In genomic region chr14:24481622-24482324, GRCh38 we compare ENCODE assay signal across 8 cellular contexts. TPM values are rescaled to one million over a fixed set of nuclear protein-coding genes. Genes with fewer than 3 reads are reported as not detected.
DNase-seq lines count a peak whose midpoint lies in the region; ATAC-seq and TF ChIP-seq lines count a peak whose summit lies in the region.

No MANE protein-coding gene starts in this region.

- H3K27me3 Mint-ChIP-seq in progenitor cell of endocrine pancreas, result no peaks in the 10 kb centered on the region

- H3K9me3 Mint-ChIP-seq in progenitor cell of endocrine pancreas (ENCODE audit: low read depth), result no peaks in the 10 kb centered on the region

- DNase-seq in NCI-H1436 (lab: John Stamatoyannopoulos, UW) (peak; percentile 19), NCI-H1436 treated with DMSO at 0.1 percent for 48 hours (lab: John Stamatoyannopoulos, UW) (no peak), NAMALWA (ENCODE audit: low spot score) (peak; percentile 61), epithelial cell of proximal tubule (ENCODE audit: low read depth) (no peak), progenitor cell of endocrine pancreas (ENCODE audit: low spot score, unreplicated experiment) (peak; percentile 45)
- DNase-seq in activated CD4-positive, alpha-beta T cell treated with anti-CD3 and anti-CD28 coated beads, Interleukin-2, amount 50 U/mL, for 1 hour, result peak; percentile 45

- H3K36me3 Mint-ChIP-seq in progenitor cell of endocrine pancreas (ENCODE audit: insufficient read depth), result no peaks in the 10 kb centered on the region

- no peak overlapping the region for H3K4me3 Mint-ChIP-seq in progenitor cell of endocrine pancreas (ENCODE audit: low read depth)

- H3K4me1 Mint-ChIP-seq in progenitor cell of endocrine pancreas (ENCODE audit: low read depth), result no peaks in the 10 kb centered on the region

- ATAC-seq in GM21723 (IDR thresholded peaks at IDR 0.05; ENCODE audit: unreplicated experiment), result peak; percentile 73
- ATAC-seq in GM21447 (IDR thresholded peaks at IDR 0.05; ENCODE audit: unreplicated experiment), result no peak

- TF ChIP-seq CTCF in epithelial cell of proximal tubule (conservative IDR thresholded peaks at IDR 0.05; ENCODE audit: low read depth, low read length) (peak; percentile 72), progenitor cell of endocrine pancreas (IDR thresholded peaks at IDR 0.05; ENCODE audit: unreplicated experiment) (peak; percentile 59)

- no peak overlapping the region for H3K27ac Mint-ChIP-seq in progenitor cell of endocrine pancreas

- no peak overlapping the region for H3K4me3 ChIP-seq in epithelial cell of proximal tubule (ENCODE audit: low read depth, low read length)

RNA-seq across cellular contexts. Expression of gene CMA1, which starts 26.3 kb away (rescaled TPM):
- not detected in 2 replicates for total RNA-seq in epithelial cell of proximal tubule
- not detected in 2 replicates for total RNA-seq in progenitor cell of endocrine pancreas

RNA-seq across cellular contexts. Expression of gene SDR39U1, which starts 39.2 kb away (rescaled TPM):
- total RNA-seq in epithelial cell of proximal tubule, result 27.4 and 36.9 TPM in 2 replicates
- 68.1 and 68.2 TPM in 2 replicates for total RNA-seq in progenitor cell of endocrine pancreas

RNA-seq across cellular contexts. Expression of gene KHNYN, which starts 52.0 kb away (rescaled TPM):
- total RNA-seq in epithelial cell of proximal tubule (38.3 and 41.6 TPM in 2 replicates), progenitor cell of endocrine pancreas (74.3 and 77.4 TPM in 2 replicates)

RNA-seq across cellular contexts. Expression of gene CBLN3, which starts 52.3 kb away (rescaled TPM):
- 0.43 and 1.3 TPM in 2 replicates for total RNA-seq in epithelial cell of proximal tubule
- 1.5 and 1.9 TPM in 2 replicates for total RNA-seq in progenitor cell of endocrine pancreas

Comparison
In these comparisons a context has a peak if more than half of its experiments do, and no peak if none do; other contexts are left out.
1. DNase-seq: peak in NCI-H1436 (single experiment), NAMALWA (single experiment), activated CD4-positive, alpha-beta T cell treated with anti-CD3 and anti-CD28 coated beads, Interleukin-2, amount 50 U/mL, for 1 hour (single experiment) and progenitor cell of endocrine pancreas (single experiment); none in NCI-H1436 treated with DMSO at 0.1 percent for 48 hours (single experiment) and epithelial cell of proximal tubule (single experiment).